ENCODE assay signal across 14 cellular contexts in genomic region chr2:58870704-58871103, GRCh38.
A peak's percentile ranks its signal among the peaks of the same experiment; 100 is the strongest.
DNase-seq lines count a peak whose midpoint lies in the region; ATAC-seq and TF ChIP-seq lines count a peak whose summit lies in the region.
"Had no signal": no experiment of that assay in that cellular context is flagged by ENCODE, and none has a peak within 500 bp of the region (broad histone marks: within the 10 kb centered on the region; RNA-seq: fewer than 3 reads in every experiment).

No MANE protein-coding gene starts in this region.

- DNase-seq in GM23248: peak; percentile 5
- peak; percentile 40 for DNase-seq in germinal center (ENCODE audit: low spot score)
- DNase-seq in osteocyte (ENCODE audit: extremely low spot score, unreplicated experiment): no peak
- DNase-seq in activated CD4-positive, alpha-beta memory T cell treated with anti-CD3 and anti-CD28 coated beads for 36 hours: no peak
- DNase-seq in activated gamma-delta T cell treated with Interleukin-2 at 50 U/mL for 16 hours: no peak
- DNase-seq: anterior cingulate cortex, left ventricle myocardium inferior, NCI-H1092 treated with DMSO at 0.1 percent for 48 hours, ovary, Peyer's patch, thyroid gland had no signal

- H3K27me3 Mint-ChIP-seq in osteocyte (ENCODE audit: unreplicated experiment): peaks cover 28% of the 10 kb centered on the region
- no peaks in the 10 kb centered on the region for H3K27me3 Mint-ChIP-seq in activated CD4-positive, alpha-beta memory T cell treated with anti-CD3 and anti-CD28 coated beads for 36 hours

- no peaks in the 10 kb centered on the region for H3K9me2 ChIP-seq in GM23248 (ENCODE audit: insufficient read depth)

- no peak overlapping the region for H3K4me3 Mint-ChIP-seq in osteocyte (ENCODE audit: unreplicated experiment)
- H3K4me3 Mint-ChIP-seq in activated CD4-positive, alpha-beta memory T cell treated with anti-CD3 and anti-CD28 coated beads for 36 hours: no peak overlapping the region

- no peaks in the 10 kb centered on the region for H3K36me3 ChIP-seq in GM23248 (ENCODE audit: low read depth)
- H3K36me3 ChIP-seq: esophagus muscularis mucosa, left ventricle myocardium inferior, ovary, Peyer's patch, thyroid gland had no signal

- no peaks in the 10 kb centered on the region for H4K20me1 ChIP-seq in GM23248 (ENCODE audit: insufficient read depth)

- no peaks in the 10 kb centered on the region for H3K9me3 Mint-ChIP-seq in osteocyte (ENCODE audit: unreplicated experiment)
- no peaks in the 10 kb centered on the region for H3K9me3 Mint-ChIP-seq in activated CD4-positive, alpha-beta memory T cell treated with anti-CD3 and anti-CD28 coated beads for 36 hours

- peaks cover 14% of the 10 kb centered on the region for H3K27me3 ChIP-seq in GM23248 (replicated peaks; ENCODE audit: insufficient read depth)
- H3K27me3 ChIP-seq: esophagus muscularis mucosa, ovary, Peyer's patch, thyroid gland had no signal

- in situ Hi-C loops in GM23248 (cut with MboI): no loop called here

- no peaks in the 10 kb centered on the region for H3K4me1 Mint-ChIP-seq in osteocyte (ENCODE audit: unreplicated experiment)
- H3K4me1 Mint-ChIP-seq in activated CD4-positive, alpha-beta memory T cell treated with anti-CD3 and anti-CD28 coated beads for 36 hours (ENCODE audit: low read depth): peaks cover 4% of the 10 kb centered on the region

- no peak overlapping the region for H3K27ac Mint-ChIP-seq in osteocyte (ENCODE audit: unreplicated experiment)
- no peak overlapping the region for H3K27ac Mint-ChIP-seq in activated CD4-positive, alpha-beta memory T cell treated with anti-CD3 and anti-CD28 coated beads for 36 hours

- peak; percentile 52 for ATAC-seq in GM18858 (IDR thresholded peaks at IDR 0.05; ENCODE audit: unreplicated experiment)
- ATAC-seq in HG03558 (IDR thresholded peaks at IDR 0.05; ENCODE audit: extremely low read depth, unreplicated experiment): peak; percentile 74

- no peak overlapping the region for H3K4me3 ChIP-seq in GM23248
- H3K4me3 ChIP-seq: esophagus muscularis mucosa, left ventricle myocardium inferior, ovary, Peyer's patch, thyroid gland had no signal

- CTCF ChIA-PET in activated CD4-positive, alpha-beta memory T cell treated with anti-CD3 and anti-CD28 coated beads for 36 hours (lab: Charles Lee): no interaction called here

- H3K4me1 ChIP-seq in GM23248 (ENCODE audit: insufficient read depth): no peaks in the 10 kb centered on the region
- H3K4me1 ChIP-seq: esophagus muscularis mucosa, left ventricle myocardium inferior, Peyer's patch, thyroid gland had no signal

- H2AFZ ChIP-seq in GM23248: no peak overlapping the region

- H3K9ac ChIP-seq in GM23248: no peak overlapping the region

- POLR2A ChIA-PET in activated CD4-positive, alpha-beta memory T cell treated with anti-CD3 and anti-CD28 coated beads for 36 hours (lab: Charles Lee): no interaction called here

- no peaks in the 10 kb centered on the region for H3K79me2 ChIP-seq in GM23248 (ENCODE audit: insufficient read depth)

- no peak overlapping the region for H3K27ac ChIP-seq in GM23248
- H3K27ac ChIP-seq: esophagus muscularis mucosa, left ventricle myocardium inferior, ovary, Peyer's patch, thyroid gland had no signal

- TF ChIP-seq CTCF in osteocyte (IDR thresholded peaks at IDR 0.05): no peak

- WGBS in GM23248 (ENCODE audit: low coverage in 1 of 2, low lambda C conversion rate in 2 of 2, missing lambda C conversion rate in 2 of 2), 2 experiments: 3 to 13% methylated on average over 2 of the region's 2 CpGs

- no peaks in the 10 kb centered on the region for H3K9me3 ChIP-seq in GM23248 (ENCODE audit: low read depth)
- H3K9me3 ChIP-seq: esophagus muscularis mucosa, left ventricle myocardium inferior, ovary, Peyer's patch, thyroid gland had no signal

- intact Hi-C loops in activated CD4-positive, alpha-beta memory T cell treated with anti-CD3 and anti-CD28 coated beads for 36 hours (cut with micrococcal nuclease): no loop called here

- H3K4me2 ChIP-seq in GM23248 (ENCODE audit: unreplicated experiment): no peak overlapping the region

- no peaks in the 10 kb centered on the region for H3K36me3 Mint-ChIP-seq in osteocyte (ENCODE audit: unreplicated experiment)
- no peaks in the 10 kb centered on the region for H3K36me3 Mint-ChIP-seq in activated CD4-positive, alpha-beta memory T cell treated with anti-CD3 and anti-CD28 coated beads for 36 hours

- H3F3A ChIP-seq in GM23248 (ENCODE audit: insufficient read depth): no peaks in the 10 kb centered on the region

Comparison
In these comparisons a context has a peak if more than half of its experiments do, and no peak if none do; other contexts are left out.
1. DNase-seq: peak in GM23248 (single experiment) and germinal center (single experiment); none in osteocyte (single experiment), activated CD4-positive, alpha-beta memory T cell treated with anti-CD3 and anti-CD28 coated beads for 36 hours (single experiment) and activated gamma-delta T cell treated with Interleukin-2 at 50 U/mL for 16 hours (single experiment).